ENCODE assay signal across 8 cellular contexts in the genomic region with DNA sequence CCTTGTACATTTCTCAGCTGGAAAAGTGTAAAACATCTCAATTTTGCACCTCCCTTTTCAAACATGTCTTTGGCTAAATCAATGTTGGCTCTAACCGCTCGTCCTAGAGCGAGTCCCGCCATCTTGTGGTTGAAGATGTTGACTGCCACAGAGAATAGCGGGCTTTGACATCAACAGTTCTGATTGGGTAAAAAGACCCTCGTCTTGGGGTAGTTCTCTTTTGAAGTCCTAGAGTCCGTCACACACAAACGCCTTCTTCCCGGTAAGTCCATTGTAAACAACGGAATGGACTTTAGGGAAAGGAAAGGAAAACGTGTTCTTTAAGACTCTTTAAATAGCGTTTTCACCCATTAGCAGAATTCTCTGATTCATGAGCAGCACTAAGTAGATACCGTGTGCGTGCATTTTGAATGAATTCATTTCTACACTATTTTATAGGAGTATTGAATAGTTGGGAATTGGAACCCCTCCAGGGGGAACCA. TPM values are rescaled to one million over a fixed set of nuclear protein-coding genes. Genes with fewer than 3 reads are reported as not detected.
DNase-seq lines count a peak whose midpoint lies in the region; ATAC-seq and TF ChIP-seq lines count a peak whose summit lies in the region.

No MANE protein-coding gene starts in this region.

- H3K27me3 ChIP-seq in mucosa of rectum (ENCODE audit: control insufficient read depth in 2 of 2, insufficient read depth in 2 of 2, low read length in 2 of 2) (peaks cover 2 to 3% of the 10 kb centered on the region in 2 donors), thoracic aorta (replicated peaks; ENCODE audit: insufficient read depth) (no peaks in the 10 kb centered on the region)

- peaks cover 2 to 4% of the 10 kb centered on the region in 2 donors for H3K9me3 ChIP-seq in mucosa of rectum (ENCODE audit: control insufficient read depth in 2 of 2, low read length in 2 of 2)
- no peaks in the 10 kb centered on the region for H3K9me3 ChIP-seq in thoracic aorta

- peak; percentile 55 for DNase-seq in AG10803 (ENCODE audit: low read depth)
- peak; percentile 38 for DNase-seq in NCI-H446 treated with DMSO at 0.1 percent for 48 hours (lab: John Stamatoyannopoulos, UW)
- DNase-seq in activated CD8-positive, alpha-beta memory T cell treated with anti-CD3 and anti-CD28 coated beads, Interleukin-2, amount 50 U/mL, for 24 hours (ENCODE audit: extremely low read depth), result peak; percentile 6
- DNase-seq in thoracic aorta (ENCODE audit: low spot score), result no peak

- H3K36me3 ChIP-seq in mucosa of rectum (ENCODE audit: control insufficient read depth in 2 of 2, insufficient read depth in 2 of 2, low read length in 2 of 2), result peaks cover 4 to 6% of the 10 kb centered on the region in 2 donors
- peaks cover 3% of the 10 kb centered on the region for H3K36me3 ChIP-seq in thoracic aorta

- peak; percentile 62 for TF ChIP-seq CTCF in AG10803 (conservative IDR thresholded peaks at IDR 0.05; ENCODE audit: low read length)
- peak; percentile 36 for TF ChIP-seq CTCF in thoracic aorta (IDR thresholded peaks at IDR 0.05)

- H3K4me3 ChIP-seq in AG10803 (ENCODE audit: low read length) (peak overlapping the region; percentile 86), mucosa of rectum (ENCODE audit: low read length in 2 of 2) (peak overlapping the region; percentile 72 to 90), thoracic aorta (peak overlapping the region; percentile 82)

- ATAC-seq in GM18867 (IDR thresholded peaks at IDR 0.05; ENCODE audit: unreplicated experiment), result peak; percentile 64
- ATAC-seq in HG03095 (IDR thresholded peaks at IDR 0.05; ENCODE audit: unreplicated experiment), result peak; percentile 50
- ATAC-seq in esophagus mucosa, result peak; percentile 43
- ATAC-seq in thoracic aorta (ENCODE audit: insufficient number of reproducible peaks, low FRiP score, low read depth), result peak; percentile 71

- H3K9ac ChIP-seq in mucosa of rectum (ENCODE audit: low read depth in 1 of 2, low read length in 2 of 2), result peak overlapping the region; percentile 66 to 93

- peaks cover 4 to 7% of the 10 kb centered on the region in 2 donors for H3K4me1 ChIP-seq in mucosa of rectum (ENCODE audit: control insufficient read depth in 2 of 2, insufficient read depth in 2 of 2, low read length in 2 of 2)
- peaks cover 8 to 12% of the 10 kb centered on the region in 2 donors for H3K4me1 ChIP-seq in thoracic aorta (ENCODE audit: control insufficient read depth in 1 of 2, low read depth in 2 of 2)

- H3K27ac ChIP-seq in mucosa of rectum (ENCODE audit: low read depth in 2 of 2, low read length in 2 of 2), result no peak overlapping the region
- H3K27ac ChIP-seq in thoracic aorta, result peak overlapping the region; percentile 15 to 33

RNA-seq across cellular contexts. Expression of a gene that starts 0.5 kb away (rescaled TPM):
- total RNA-seq in esophagus mucosa, result 27.5 TPM
- 10 to 100 TPM; 19.0 to 33.7 TPM for total RNA-seq in thoracic aorta

RNA-seq across cellular contexts. Expression of a gene that starts 13.5 kb away (rescaled TPM):
- total RNA-seq in esophagus mucosa (0.92 TPM), thoracic aorta (1 to 10 TPM; 5.4 to 9.9 TPM)

RNA-seq across cellular contexts. Expression of a gene that starts 49.6 kb away (rescaled TPM):
- 0.24 TPM for total RNA-seq in esophagus mucosa
- total RNA-seq in thoracic aorta, result 1 to 10 TPM; 2.8 to 6.6 TPM

Comparison
In these comparisons a context has a peak if more than half of its experiments do, and no peak if none do; other contexts are left out.
1. H3K27ac ChIP-seq: peak in thoracic aorta (2 of 2); none in mucosa of rectum (0 of 2).
2. Peak in every context shown above with its lines, with median percentiles within 50 percentile points of each other: H3K4me3 ChIP-seq and ATAC-seq.